In the genomic region with DNA sequence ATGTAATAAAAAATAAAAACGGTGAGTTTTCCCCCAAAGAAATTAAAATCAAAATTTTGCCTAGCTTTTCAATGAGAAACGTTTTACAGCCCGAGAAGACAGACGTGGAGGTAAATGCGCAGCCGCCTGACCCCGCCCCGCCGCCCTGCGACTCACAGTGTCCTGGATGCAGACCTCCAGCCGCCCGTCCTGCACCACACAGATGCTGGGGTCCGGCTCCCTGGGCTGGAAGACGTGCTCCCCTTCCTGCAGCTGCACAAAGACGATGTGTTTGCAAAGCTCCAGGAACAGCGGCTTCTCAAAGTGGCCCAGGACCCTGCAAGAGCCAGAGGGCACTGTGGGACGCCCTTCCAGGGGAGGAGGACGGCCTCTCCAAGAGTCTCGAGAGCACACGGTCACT, we compare ENCODE assay signal across 5 cellular contexts.
"Had no signal": no experiment of that assay in that cellular context is flagged by ENCODE, and none has a peak within 500 bp of the region (broad histone marks: within the 10 kb centered on the region; RNA-seq: fewer than 3 reads in every experiment).

No MANE protein-coding gene starts in this region.

- H2AFZ ChIP-seq: GM23338 had no signal

- H3K9me3 ChIP-seq: HAP-1 had no signal

- H3K27ac ChIP-seq: HL-60 had no signal

- H3K36me3 ChIP-seq: HAP-1 had no signal

- ATAC-seq: GM23338, HCT116, HepG2 had no signal

- H3K4me3 ChIP-seq: GM23338, HAP-1 had no signal

- H3K4me2 ChIP-seq: GM23338 had no signal

- H3K4me1 ChIP-seq: HAP-1 had no signal
